ENCODE assay signal across 8 cellular contexts in genomic region chr2:231052494-231053451, GRCh38. TPM values are rescaled to one million over a fixed set of nuclear protein-coding genes. Genes with fewer than 3 reads are reported as not detected.
DNase-seq lines count a peak whose midpoint lies in the region; ATAC-seq and TF ChIP-seq lines count a peak whose summit lies in the region.

No MANE protein-coding gene starts in this region.

- no peaks in the 10 kb centered on the region for H3K9me3 Mint-ChIP-seq in activated naive CD8-positive, alpha-beta T cell treated with anti-CD3 and anti-CD28 coated beads for 36 hours
- H3K9me3 Mint-ChIP-seq in type B pancreatic cell = no peaks in the 10 kb centered on the region

- H3K4me3 ChIP-seq in heart left ventricle = peak overlapping the region; percentile 31 to 77 (median 66)

- intact Hi-C loops in heart left ventricle (cut with DNase I) (loop anchor here in 3 of 10 donors (5.0 to 10.0 kb wide), 3 partner anchors 148 to 228 kb away; no protein-coding TSS in a partner anchor), posterior cingulate gyrus (cut with DNase I) (loop anchor here (2.0 to 10.0 kb wide), 2 partner anchors 150 to 228 kb away; no protein-coding TSS in a partner anchor)

- peaks cover 18% of the 10 kb centered on the region for H3K4me1 Mint-ChIP-seq in activated naive CD8-positive, alpha-beta T cell treated with anti-CD3 and anti-CD28 coated beads for 36 hours
- H3K4me1 Mint-ChIP-seq in type B pancreatic cell (ENCODE audit: unreplicated experiment) = peaks cover 12% of the 10 kb centered on the region

- ATAC-seq in heart left ventricle = peak; percentile 74 to 85 (median 82)

- peak; percentile 90 for DNase-seq in ELR (ENCODE audit: low read depth)
- DNase-seq in H4 (ENCODE audit: low spot score) = peak; percentile 68
- DNase-seq in M059J (ENCODE audit: low read depth) = peak; percentile 77
- peak; percentile 76 for DNase-seq in SKM-1 (lab: John Stamatoyannopoulos, UW; ENCODE audit: unreplicated experiment)
- DNase-seq in activated naive CD8-positive, alpha-beta T cell treated with anti-CD3 and anti-CD28 coated beads for 36 hours = peak; percentile 88
- peak; percentile 80 to 91 (median 82) for DNase-seq in heart left ventricle
- peak; percentile 72 to 98 (median 86) for DNase-seq in posterior cingulate gyrus
- peak; percentile 89 for DNase-seq in type B pancreatic cell (ENCODE audit: extremely low spot score, unreplicated experiment)

- no peak for TF ChIP-seq POLR2A in heart left ventricle (IDR thresholded peaks at IDR 0.05)

- peaks cover 2% of the 10 kb centered on the region for H3K36me3 Mint-ChIP-seq in activated naive CD8-positive, alpha-beta T cell treated with anti-CD3 and anti-CD28 coated beads for 36 hours
- H3K36me3 Mint-ChIP-seq in type B pancreatic cell = no peaks in the 10 kb centered on the region

- H3K27ac ChIP-seq in heart left ventricle = peak overlapping the region in 6 of 12 donors; percentile 4 to 62 (median 39)

- WGBS in heart left ventricle, 4 donors = 7 to 15% (median 8%) methylated on average over 39 to 62 of the region's 62 CpGs

- H3K27me3 ChIP-seq in heart left ventricle = peaks cover 0 to 11% (median 0%) of the 10 kb centered on the region in 9 donors

- H3K4me1 ChIP-seq in heart left ventricle = peaks cover 0 to 16% (median 8%) of the 10 kb centered on the region in 12 donors

- no peaks in the 10 kb centered on the region for H3K9me3 ChIP-seq in heart left ventricle

- peak; percentile 85 to 99 (median 94) for TF ChIP-seq CTCF in heart left ventricle (IDR thresholded peaks at IDR 0.05)
- peak; percentile 97 for TF ChIP-seq CTCF in type B pancreatic cell (conservative IDR thresholded peaks at IDR 0.05)

- peak overlapping the region; percentile 81 for H3K4me3 Mint-ChIP-seq in activated naive CD8-positive, alpha-beta T cell treated with anti-CD3 and anti-CD28 coated beads for 36 hours
- peak overlapping the region; percentile 90 for H3K4me3 Mint-ChIP-seq in type B pancreatic cell

- H3K27ac Mint-ChIP-seq in activated naive CD8-positive, alpha-beta T cell treated with anti-CD3 and anti-CD28 coated beads for 36 hours = peak overlapping the region; percentile 67
- peak overlapping the region; percentile 77 for H3K27ac Mint-ChIP-seq in type B pancreatic cell

- H3K27me3 Mint-ChIP-seq in activated naive CD8-positive, alpha-beta T cell treated with anti-CD3 and anti-CD28 coated beads for 36 hours = peaks cover 10% of the 10 kb centered on the region
- H3K27me3 Mint-ChIP-seq in type B pancreatic cell = peaks cover 23% of the 10 kb centered on the region

- peaks cover 0 to 5% (median 0%) of the 10 kb centered on the region in 9 donors for H3K36me3 ChIP-seq in heart left ventricle

RNA-seq across cellular contexts. Expression of gene PSMD1, which starts 3.9 kb away (rescaled TPM):
- total RNA-seq in H4 (2014; rRNA removed; shearing (Covaris generic)) = 129 and 131 TPM in 2 replicates
- total RNA-seq in M059J (2014; rRNA removed; shearing (Covaris generic)) = 81.2 and 109 TPM in 2 replicates
- 100 to 1,000 TPM; 141 to 143 TPM for total RNA-seq in activated naive CD8-positive, alpha-beta T cell treated with anti-CD3 and anti-CD28 coated beads for 36 hours
- total RNA-seq in heart left ventricle = 100 to 1,000 TPM in 4 of 9 donors, 10 to 100 TPM in 5; 66.1 to 124 (median 93.7) TPM
- 10 to 100 TPM; 33.2 to 75.2 TPM for polyA plus RNA-seq in heart left ventricle
- total RNA-seq in type B pancreatic cell (ENCODE audit: low replicate concordance) = 85.5 and 91.6 TPM in 2 replicates

RNA-seq across cellular contexts. Expression of gene C2orf72, which starts 15.4 kb away (rescaled TPM):
- total RNA-seq in H4 (2014; rRNA removed; shearing (Covaris generic)) = 0.75 and 1.4 TPM in 2 replicates
- total RNA-seq in M059J (2014; rRNA removed; shearing (Covaris generic)) = 1.1 and 1.6 TPM in 2 replicates
- total RNA-seq in activated naive CD8-positive, alpha-beta T cell treated with anti-CD3 and anti-CD28 coated beads for 36 hours = 1 to 10 TPM; 2.3 to 2.4 TPM
- total RNA-seq in heart left ventricle = under 1 TPM in 5 of 9 donors, not detected in 4; 0.07 to 0.20 (median 0.08) TPM
- under 1 TPM in 1 of 2 donors, not detected in 1; 0.15 TPM for polyA plus RNA-seq in heart left ventricle
- 9.9 and 16.7 TPM in 2 replicates for total RNA-seq in type B pancreatic cell (ENCODE audit: low replicate concordance)

RNA-seq across cellular contexts. Expression of gene SPATA3, which starts 56.9 kb away (rescaled TPM):
- total RNA-seq in H4 (2014; rRNA removed; shearing (Covaris generic)) = not detected in 2 replicates
- not detected in 2 replicates for total RNA-seq in M059J (2014; rRNA removed; shearing (Covaris generic))
- total RNA-seq in activated naive CD8-positive, alpha-beta T cell treated with anti-CD3 and anti-CD28 coated beads for 36 hours = not detected
- total RNA-seq in heart left ventricle = not detected
- polyA plus RNA-seq in heart left ventricle = not detected
- total RNA-seq in type B pancreatic cell (ENCODE audit: low replicate concordance) = not detected in 2 replicates
